8 cellular contexts compared by ENCODE assay signal in the genomic region with DNA sequence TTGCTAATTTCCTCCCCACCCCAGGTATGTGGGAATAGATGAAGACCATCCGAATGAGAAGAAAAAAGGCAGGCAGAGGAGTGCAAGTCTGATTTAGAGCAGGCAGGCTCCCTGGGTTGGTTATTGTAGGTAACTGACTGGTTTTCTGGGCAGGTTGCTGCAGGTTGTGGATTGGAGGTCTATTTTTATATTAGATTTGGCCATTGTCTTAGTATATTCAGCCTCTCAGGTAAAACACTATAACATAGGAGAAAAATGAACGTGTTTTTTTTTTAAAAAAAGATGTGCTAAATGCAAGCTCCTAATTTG. TPM values are rescaled to one million over a fixed set of nuclear protein-coding genes. Genes with fewer than 3 reads are reported as not detected.
DNase-seq lines count a peak whose midpoint lies in the region; ATAC-seq, FAIRE-seq and TF ChIP-seq lines count a peak whose summit lies in the region.

No MANE protein-coding gene starts in this region.

- ATAC-seq in activated naive CD4-positive, alpha-beta T cell treated with anti-CD3 and anti-CD28 coated beads, Interleukin-2, amount 50 U/mL, for 72 hours: no peak

- peak overlapping the region; percentile 90 for H3K9ac ChIP-seq in keratinocyte (ENCODE audit: control insufficient read depth, extremely low read depth, insufficient read depth, low read length)

- peak overlapping the region; percentile 94 for H3K4me3 Mint-ChIP-seq in T-helper 2 cell treated with Interferon-gamma antibody and Interleukin-4, amounts not matched to agents 5 μg/mL and 100 μg/mL, for 36 hours

- peaks cover 17% of the 10 kb centered on the region for H3K36me3 Mint-ChIP-seq in T-helper 2 cell treated with Interferon-gamma antibody and Interleukin-4, amounts not matched to agents 5 μg/mL and 100 μg/mL, for 36 hours (ENCODE audit: low read depth)
- H3K36me3 Mint-ChIP-seq in activated naive CD4-positive, alpha-beta T cell treated with anti-CD3 and anti-CD28 coated beads, Interleukin-2, amount 50 U/mL, for 72 hours: peaks cover 0 to 10% of the 10 kb centered on the region in 2 donors

- no peaks in the 10 kb centered on the region for H3K36me3 ChIP-seq in keratinocyte (ENCODE audit: control insufficient read depth in 2 of 2, extremely low read depth in 1 of 2, insufficient read depth in 2 of 2, low read length in 2 of 2)

- dilution Hi-C loops in keratinocyte (cut with MboI; ENCODE audit: extremely low pct_ligation_motif_present, low sequenced_read_pairs): no loop called here

- no peaks in the 10 kb centered on the region for H3K9me3 Mint-ChIP-seq in T-helper 2 cell treated with Interferon-gamma antibody and Interleukin-4, amounts not matched to agents 5 μg/mL and 100 μg/mL, for 36 hours
- no peaks in the 10 kb centered on the region for H3K9me3 Mint-ChIP-seq in activated naive CD4-positive, alpha-beta T cell treated with anti-CD3 and anti-CD28 coated beads, Interleukin-2, amount 50 U/mL, for 72 hours

- H3K4me2 ChIP-seq in keratinocyte (ENCODE audit: control insufficient read depth, extremely low read depth, insufficient read depth, low read depth, low read length): peak overlapping the region; percentile 84

- no peaks in the 10 kb centered on the region for H3K9me3 ChIP-seq in keratinocyte (ENCODE audit: control insufficient read depth, low read depth, low read length)

- peaks cover 33% of the 10 kb centered on the region for H3K4me1 Mint-ChIP-seq in T-helper 2 cell treated with Interferon-gamma antibody and Interleukin-4, amounts not matched to agents 5 μg/mL and 100 μg/mL, for 36 hours (ENCODE audit: low read depth)

- no peaks in the 10 kb centered on the region for H3K27me3 Mint-ChIP-seq in T-helper 2 cell treated with Interferon-gamma antibody and Interleukin-4, amounts not matched to agents 5 μg/mL and 100 μg/mL, for 36 hours (ENCODE audit: low read depth)

- peak overlapping the region; percentile 81 for H2AFZ ChIP-seq in keratinocyte (ENCODE audit: control insufficient read depth, low read length)

- peak overlapping the region; percentile 87 for H3K27ac ChIP-seq in keratinocyte (ENCODE audit: control insufficient read depth, insufficient read depth, low read length)
- peak overlapping the region; percentile 84 for H3K27ac ChIP-seq in temporal lobe (ENCODE audit: low read depth, low read length)

- peaks cover 6% of the 10 kb centered on the region for H3K4me1 ChIP-seq in keratinocyte (ENCODE audit: control insufficient read depth, extremely low read depth, insufficient read depth, low read length)

- no peaks in the 10 kb centered on the region for H3K27me3 ChIP-seq in keratinocyte (ENCODE audit: control insufficient read depth, extremely low read depth, insufficient read depth, low read length)

- no peaks in the 10 kb centered on the region for H3K79me2 ChIP-seq in keratinocyte (ENCODE audit: control insufficient read depth, insufficient read depth, low read length)

- no peaks in the 10 kb centered on the region for H4K20me1 ChIP-seq in keratinocyte (ENCODE audit: control insufficient read depth, extremely low read depth, insufficient read depth, low read length)

- no peak for TF ChIP-seq CTCF in keratinocyte (optimal IDR thresholded peaks at IDR 0.05 in 1 of 3, IDR thresholded peaks at IDR 0.05 in 1 of 3, conservative IDR thresholded peaks at IDR 0.05 in 1 of 3; ENCODE audit: extremely low read depth in 1 of 3, insufficient read depth in 2 of 3, low read length in 3 of 3)

- no peaks in the 10 kb centered on the region for H3K9me1 ChIP-seq in keratinocyte (ENCODE audit: control insufficient read depth, extremely low read depth, insufficient read depth, low read length)

- no peak for DNase-seq in T-helper 2 cell treated with Interferon-gamma antibody and Interleukin-4, amounts not matched to agents 5 μg/mL and 100 μg/mL, for 36 hours (ENCODE audit: low spot score)
- no peak for DNase-seq in T-helper 2 cell
- DNase-seq in activated naive CD4-positive, alpha-beta T cell treated with anti-CD3 and anti-CD28 coated beads, Interleukin-2, amount 50 U/mL, for 72 hours (ENCODE audit: low spot score in 2 of 2): no peak
- no peak for DNase-seq in keratinocyte (ENCODE audit: low read depth, low spot score)
- no peak for DNase-seq in 8988T
- no peak for DNase-seq in NCI-H345 treated with DMSO at 0.1 percent for 48 hours (lab: John Stamatoyannopoulos, UW; ENCODE audit: unreplicated experiment)
- no peak for DNase-seq in cortex of kidney (lab: John Stamatoyannopoulos, UW)

- peak overlapping the region; percentile 74 to 89 (median 81) for H3K4me3 ChIP-seq in keratinocyte (ENCODE audit: control insufficient read depth in 2 of 3, extremely low read depth in 1 of 3, insufficient read depth in 2 of 3, low read depth in 1 of 3, low read length in 3 of 3)

- peak overlapping the region; percentile 91 for H3K27ac Mint-ChIP-seq in T-helper 2 cell treated with Interferon-gamma antibody and Interleukin-4, amounts not matched to agents 5 μg/mL and 100 μg/mL, for 36 hours
- peak overlapping the region; percentile 96 for H3K27ac Mint-ChIP-seq in activated naive CD4-positive, alpha-beta T cell treated with anti-CD3 and anti-CD28 coated beads, Interleukin-2, amount 50 U/mL, for 72 hours

- FAIRE-seq in keratinocyte (lab: Jason Lieb, UNC): no peak

RNA-seq across cellular contexts. Expression of gene TBC1D7, which starts 0.5 kb away (rescaled TPM):
- total RNA-seq in activated naive CD4-positive, alpha-beta T cell treated with anti-CD3 and anti-CD28 coated beads, Interleukin-2, amount 50 U/mL, for 72 hours: 10 to 100 TPM; 13.2 to 30.9 TPM
- 23.3 to 30.4 TPM (median 27.6 TPM) in 3 replicates for polyA plus RNA-seq in keratinocyte
- 13.8 TPM for polyA plus RNA-seq in keratinocyte (2011; ENCODE audit: low read depth)
- 27.2 and 31.0 TPM in 2 replicates for polyA plus RNA-seq in keratinocyte (2011; cell fraction: cytosol; rRNA removed)
- 19.9 and 21.9 TPM in 2 replicates for polyA plus RNA-seq in keratinocyte (2011; cell fraction: nucleus; rRNA removed)
- 18.0 and 21.3 TPM in 2 replicates for polyA plus RNA-seq in keratinocyte (2012; ENCODE audit: low replicate concordance)
- polyA minus RNA-seq in keratinocyte: 14.5 to 20.5 TPM (median 16.3 TPM) in 3 replicates
- polyA minus RNA-seq in keratinocyte (2011; cell fraction: cytosol; rRNA and poly(A)+ RNA removed): 5.2 TPM
- polyA minus RNA-seq in keratinocyte (2011; cell fraction: nucleus; rRNA and poly(A)+ RNA removed): 5.9 and 12.3 TPM in 2 replicates
- total RNA-seq in temporal lobe: 18.2 TPM
